In genomic region chr2:138827426-138828054, GRCh38 we compare ENCODE assay signal across 8 cellular contexts. TPM values are rescaled to one million over a fixed set of nuclear protein-coding genes. Genes with fewer than 3 reads are reported as not detected.
DNase-seq lines count a peak whose midpoint lies in the region; ATAC-seq and TF ChIP-seq lines count a peak whose summit lies in the region.

No MANE protein-coding gene starts in this region.

- H3K4me3 ChIP-seq in PC-9 = no peak overlapping the region
- H3K4me3 ChIP-seq in choroid plexus epithelial cell (ENCODE audit: low read depth, low read length) = no peak overlapping the region
- no peak overlapping the region for H3K4me3 ChIP-seq in left lung
- H3K4me3 ChIP-seq in uterus = no peak overlapping the region

- no peaks in the 10 kb centered on the region for H3K36me3 ChIP-seq in PC-9 (ENCODE audit: low read depth)
- H3K36me3 ChIP-seq in left lung = no peaks in the 10 kb centered on the region
- H3K36me3 ChIP-seq in uterus = no peaks in the 10 kb centered on the region

- DNase-seq in activated T-cell treated with anti-CD3 and anti-CD28 coated beads for 24 hours (ENCODE audit: low read depth) (peak; percentile 12), activated T-cell treated with anti-CD3 and anti-CD28 coated beads for 4 hours (no peak), KBM-7 (peak; percentile 35), PC-9 (peak; percentile 15 to 56), choroid plexus epithelial cell (ENCODE audit: low read depth) (peak; percentile 84), left lung (no peak), uterus (peak in 1 of 2 donors; percentile 21)

- no TSS peak for BruUV-seq in PC-9 (replicated peaks; lab: Mats Ljungman, UMichigan)

- H2AFZ ChIP-seq in PC-9 = no peak overlapping the region

- intact Hi-C loops in PC-9 (cut with micrococcal nuclease; ENCODE audit: unreplicated experiment) = loop anchor here (1.0 to 2.0 kb wide), 3 partner anchors 453 to 961 kb away; no protein-coding TSS in a partner anchor
- intact Hi-C loops in left lung (cut with DNase I) = no loop called here
- intact Hi-C loops in uterus (cut with DNase I; ENCODE audit: low total_unique reads) = loop anchor here (10.0 kb wide), 1 partner anchor 923 kb away; no protein-coding TSS in a partner anchor

- no peaks in the 10 kb centered on the region for H4K20me1 ChIP-seq in PC-9 (ENCODE audit: insufficient read depth)

- H3K4me1 ChIP-seq in PC-9 (replicated peaks; ENCODE audit: insufficient read depth) (peaks cover 17% of the 10 kb centered on the region; the same call in 1 of the 2 replicates), left lung (no peaks in the 10 kb centered on the region), uterus (no peaks in the 10 kb centered on the region)

- no peak overlapping the region for H3K4me2 ChIP-seq in PC-9

- H3K9me3 ChIP-seq in PC-9 (ENCODE audit: insufficient read depth, low read depth) (no peaks in the 10 kb centered on the region; the same call in 1 of the 2 replicates), left lung (no peaks in the 10 kb centered on the region), uterus (no peaks in the 10 kb centered on the region)

- POLR2A ChIA-PET in PC-9 (lab: Charles Lee; ENCODE audit: unreplicated experiment) = no interaction called here

- CTCF ChIA-PET in PC-9 (lab: Charles Lee) = interaction anchor here (0.7 to 1.8 kb wide), 7 partner anchors 41 to 962 kb away, joined by 3 to 7 read pairs (median 3); no protein-coding TSS in a partner anchor

- peaks cover 4% of the 10 kb centered on the region; the same call in 1 of the 2 replicates for H3F3A ChIP-seq in PC-9 (ENCODE audit: insufficient read depth, low read depth)

- TF ChIP-seq CTCF in PC-9 (conservative IDR thresholded peaks at IDR 0.05) (peak; percentile 78), choroid plexus epithelial cell (conservative IDR thresholded peaks at IDR 0.05; ENCODE audit: low read depth, low read length) (peak; percentile 77), left lung (IDR thresholded peaks at IDR 0.05) (peak; percentile 57 to 66), uterus (IDR thresholded peaks at IDR 0.05) (peak; percentile 60 to 68 (median 60))

- no peaks in the 10 kb centered on the region for H3K79me2 ChIP-seq in PC-9 (ENCODE audit: low read depth)

- H3K27ac ChIP-seq in PC-9 = no peak overlapping the region
- no peak overlapping the region for H3K27ac ChIP-seq in left lung
- H3K27ac ChIP-seq in uterus = no peak overlapping the region

- TF ChIP-seq POLR2A in uterus (IDR thresholded peaks at IDR 0.05) = no peak

- no peaks in the 10 kb centered on the region for H3K27me3 ChIP-seq in PC-9 (ENCODE audit: insufficient read depth, low read depth)
- H3K27me3 ChIP-seq in left lung = no peaks in the 10 kb centered on the region
- no peaks in the 10 kb centered on the region for H3K27me3 ChIP-seq in uterus

- H3K9me2 ChIP-seq in PC-9 (ENCODE audit: insufficient read depth) = no peaks in the 10 kb centered on the region

- in situ Hi-C loops in KBM-7 (cut with MboI; ENCODE audit: low pct_unique_long_range_greater_than_20kb, low sequenced_read_pairs) = no loop called here

- ATAC-seq in GM21737 (IDR thresholded peaks at IDR 0.05; ENCODE audit: unreplicated experiment) = peak; percentile 62
- ATAC-seq in left lung = peak; percentile 84

RNA-seq across cellular contexts. Expression of gene NXPH2, which starts 47.4 kb away (rescaled TPM):
- total RNA-seq in PC-9 (2021) = not detected in 2 replicates
- not detected for total RNA-seq in left lung
- total RNA-seq in uterus = 1 to 10 TPM in 1 of 4 donors, not detected in 3; 1.2 TPM

Comparison
In these comparisons a context has a peak if more than half of its experiments do, and no peak if none do; other contexts are left out.
1. DNase-seq: peak in activated T-cell treated with anti-CD3 and anti-CD28 coated beads for 24 hours (single experiment), KBM-7 (single experiment), PC-9 (2 of 2) and choroid plexus epithelial cell (single experiment); none in activated T-cell treated with anti-CD3 and anti-CD28 coated beads for 4 hours (single experiment) and left lung (0 of 2).
2. intact Hi-C loops: an anchor here in PC-9 (1.0 to 2.0 kb wide) and uterus (10.0 kb wide); none called in left lung.
3. Peak in every context shown above with its lines, with median percentiles within 50 percentile points of each other: CTCF ChIP-seq.